In genomic region chr9:33107762-33108161, GRCh38 we compare ENCODE assay signal across 13 cellular contexts. TPM values are rescaled to one million over a fixed set of nuclear protein-coding genes. Genes with fewer than 3 reads are reported as not detected.
DNase-seq lines count a peak whose midpoint lies in the region; ATAC-seq, FAIRE-seq and TF ChIP-seq lines count a peak whose summit lies in the region.
"Had no signal": no experiment of that assay in that cellular context is flagged by ENCODE, and none has a peak within 500 bp of the region (broad histone marks: within the 10 kb centered on the region; RNA-seq: fewer than 3 reads in every experiment).

No MANE protein-coding gene starts in this region.

- H3K9me3 ChIP-seq in SK-N-SH = no peaks in the 10 kb centered on the region
- no peaks in the 10 kb centered on the region for H3K9me3 ChIP-seq in endothelial cell of umbilical vein (replicated peaks; ENCODE audit: control insufficient read depth, insufficient read depth, low read length)
- H3K9me3 ChIP-seq in naive thymus-derived CD4-positive, alpha-beta T cell (ENCODE audit: control insufficient read depth in 2 of 3, low read length in 3 of 3) = no peaks in the 10 kb centered on the region
- H3K9me3 ChIP-seq in OCI-LY7 (ENCODE audit: low read length) = no peaks in the 10 kb centered on the region

- H3K4me3 ChIP-seq in SK-N-SH (ENCODE audit: low read depth in 2 of 2, low read length in 1 of 2) = no peak overlapping the region
- H3K4me3 ChIP-seq in endothelial cell of umbilical vein (replicated peaks in 1 of 3; ENCODE audit: insufficient read depth in 1 of 3, low read depth in 1 of 3, low read length in 3 of 3) = no peak overlapping the region
- no peak overlapping the region for H3K4me3 ChIP-seq in naive thymus-derived CD4-positive, alpha-beta T cell (ENCODE audit: low read length)
- no peak overlapping the region for H3K4me3 ChIP-seq in OCI-LY7 (ENCODE audit: low read depth, low read length, poor library complexity, severe bottlenecking)

- H3K36me3 Mint-ChIP-seq in naive thymus-derived CD4-positive, alpha-beta T cell = peaks cover 0 to 9% (median 5%) of the 10 kb centered on the region in 5 donors
- peaks cover 4% of the 10 kb centered on the region for H3K36me3 Mint-ChIP-seq in type B pancreatic cell

- H3F3A ChIP-seq in SK-N-SH (replicated peaks; ENCODE audit: insufficient read depth) = peaks cover 16% of the 10 kb centered on the region

- H3K27me3 ChIP-seq in SK-N-SH (ENCODE audit: insufficient read depth) = no peaks in the 10 kb centered on the region
- H3K27me3 ChIP-seq in endothelial cell of umbilical vein (ENCODE audit: control insufficient read depth in 2 of 2, insufficient read depth in 2 of 2, low read length in 2 of 2) = no peaks in the 10 kb centered on the region
- no peaks in the 10 kb centered on the region for H3K27me3 ChIP-seq in naive thymus-derived CD4-positive, alpha-beta T cell (ENCODE audit: control insufficient read depth in 2 of 2, insufficient read depth in 2 of 2, low read length in 2 of 2)

- FAIRE-seq in endothelial cell of umbilical vein (lab: Jason Lieb, UNC) = peak; percentile 21

- H3K4me2 ChIP-seq in SK-N-SH (peak overlapping the region; percentile 51; the same call in 1 of the 2 replicates), endothelial cell of umbilical vein (ENCODE audit: insufficient read depth, low read length) (no peak overlapping the region), OCI-LY7 (ENCODE audit: low read length) (no peak overlapping the region)

- no peak for TF ChIP-seq EP300 in SK-N-SH (IDR thresholded peaks at IDR 0.05; ENCODE audit: borderline replicate concordance in 1 of 2, low read depth in 1 of 2, low read length in 1 of 2)

- TF ChIP-seq RAD21 in SK-N-SH (IDR thresholded peaks at IDR 0.05; ENCODE audit: low read length) = no peak

- TF ChIP-seq POLR2A in endothelial cell of umbilical vein (IDR thresholded peaks at IDR 0.05; ENCODE audit: low read depth, low read length) = no peak

- H3K9me3 Mint-ChIP-seq in naive thymus-derived CD4-positive, alpha-beta T cell = no peaks in the 10 kb centered on the region
- H3K9me3 Mint-ChIP-seq in type B pancreatic cell = no peaks in the 10 kb centered on the region
- H3K9me3 Mint-ChIP-seq: H9; stimulated activated naive CD8-positive, alpha-beta T cell treated with anti-CD3 and anti-CD28 coated beads, Interleukin-15, amount 100 ng/mL, for 72 hours had no signal

- intact Hi-C loops in endothelial cell of umbilical vein (cut with micrococcal nuclease) = loop anchor here (1.0 kb wide), 3 partner anchors 25 to 60 kb away; partner anchors contain the start of gene B4GALT1
- intact Hi-C loops in naive thymus-derived CD4-positive, alpha-beta T cell (cut with micrococcal nuclease) = loop anchor here in 1 of 2 donors (5.0 kb wide), 1 partner anchor 35 kb away; no protein-coding TSS in a partner anchor
- intact Hi-C loops in OCI-LY7 (cut with micrococcal nuclease; ENCODE audit: unreplicated experiment) = no loop called here

- H3K9me2 ChIP-seq in SK-N-SH (no peaks in the 10 kb centered on the region), OCI-LY7 (ENCODE audit: insufficient read depth, low read length) (no peaks in the 10 kb centered on the region)

- H3K27ac Mint-ChIP-seq in naive thymus-derived CD4-positive, alpha-beta T cell = peak overlapping the region in 2 of 9 donors; percentile 18 to 54
- H3K27ac Mint-ChIP-seq in type B pancreatic cell = peak overlapping the region; percentile 85
- H3K27ac Mint-ChIP-seq: stimulated activated naive CD8-positive, alpha-beta T cell treated with anti-CD3 and anti-CD28 coated beads, Interleukin-15, amount 100 ng/mL, for 72 hours had no signal

- BruUV-seq in endothelial cell of umbilical vein (replicated peaks; lab: Mats Ljungman, UMichigan) = no TSS peak
- BruUV-seq in OCI-LY7 (replicated peaks; lab: Mats Ljungman, UMichigan) = no TSS peak

- H4K20me1 ChIP-seq in SK-N-SH (ENCODE audit: insufficient read depth) (no peaks in the 10 kb centered on the region), endothelial cell of umbilical vein (replicated peaks; ENCODE audit: control insufficient read depth, extremely low read depth, insufficient read depth, low read length) (no peaks in the 10 kb centered on the region), OCI-LY7 (ENCODE audit: insufficient read depth, low read length) (no peaks in the 10 kb centered on the region)

- no peaks in the 10 kb centered on the region for H3K27me3 Mint-ChIP-seq in naive thymus-derived CD4-positive, alpha-beta T cell
- no peaks in the 10 kb centered on the region for H3K27me3 Mint-ChIP-seq in type B pancreatic cell
- H3K27me3 Mint-ChIP-seq: stimulated activated naive CD8-positive, alpha-beta T cell treated with anti-CD3 and anti-CD28 coated beads, Interleukin-15, amount 100 ng/mL, for 72 hours had no signal

- 76% methylated on average over 5 of the region's 5 CpGs for WGBS in SK-N-SH (ENCODE audit: low lambda C conversion rate)

- peak overlapping the region; percentile 75 to 84 for H3K27ac ChIP-seq in SK-N-SH (ENCODE audit: low read depth in 2 of 2, low read length in 1 of 2)
- H3K27ac ChIP-seq in endothelial cell of umbilical vein (ENCODE audit: insufficient read depth, low read depth, low read length) = peak overlapping the region; percentile 87
- no peak overlapping the region for H3K27ac ChIP-seq in naive thymus-derived CD4-positive, alpha-beta T cell (ENCODE audit: low read depth, low read length)
- no peak overlapping the region for H3K27ac ChIP-seq in OCI-LY7 (ENCODE audit: low read depth, low read length, poor library complexity, severe bottlenecking)
- H3K27ac ChIP-seq: 22Rv1 had no signal

- peaks cover 17 to 25% of the 10 kb centered on the region in 2 experiments; a peak in 3 of 4 replicates for H3K4me1 ChIP-seq in SK-N-SH (ENCODE audit: control insufficient read depth in 1 of 2, insufficient read depth in 2 of 2, low read depth in 1 of 2, low read length in 1 of 2)
- peaks cover 22% of the 10 kb centered on the region for H3K4me1 ChIP-seq in endothelial cell of umbilical vein (ENCODE audit: control insufficient read depth, extremely low read depth, insufficient read depth, low read length)
- no peaks in the 10 kb centered on the region for H3K4me1 ChIP-seq in naive thymus-derived CD4-positive, alpha-beta T cell (ENCODE audit: control insufficient read depth in 2 of 2, insufficient read depth in 2 of 2, low read length in 2 of 2)
- H3K4me1 ChIP-seq in OCI-LY7 (ENCODE audit: insufficient read depth, low read length, poor library complexity, severe bottlenecking) = peaks cover 16% of the 10 kb centered on the region

- dilution Hi-C loops in endothelial cell of umbilical vein (cut with MboI; ENCODE audit: extremely low pct_ligation_motif_present, low sequenced_read_pairs) = no loop called here

- H3K79me2 ChIP-seq in SK-N-SH (ENCODE audit: insufficient read depth) (no peaks in the 10 kb centered on the region), endothelial cell of umbilical vein (ENCODE audit: control insufficient read depth, insufficient read depth, low read length) (no peaks in the 10 kb centered on the region), OCI-LY7 (ENCODE audit: insufficient read depth, low read depth, low read length) (no peaks in the 10 kb centered on the region)

- ATAC-seq in SK-N-SH treated with all-trans-retinoic acid at 6 μM for 48 hours = no peak
- peak; percentile 10 for ATAC-seq in naive thymus-derived CD4-positive, alpha-beta T cell
- ATAC-seq in HG03095 (IDR thresholded peaks at IDR 0.05; ENCODE audit: unreplicated experiment) = no peak
- ATAC-seq: stimulated activated naive CD8-positive, alpha-beta T cell treated with anti-CD3 and anti-CD28 coated beads, Interleukin-15, amount 100 ng/mL, for 72 hours had no signal

- DNase-seq in SK-N-SH (no peak), endothelial cell of umbilical vein (ENCODE audit: low read depth, low spot score) (no peak), type B pancreatic cell (ENCODE audit: extremely low spot score, unreplicated experiment) (no peak), OCI-LY7 (ENCODE audit: low spot score) (no peak)
- no peak for DNase-seq in naive thymus-derived CD4-positive, alpha-beta T cell
- no peak for DNase-seq in stimulated activated naive CD4-positive, alpha-beta T cell treated with Interleukin-2 at 50 U/mL for 16 hours (lab: John Stamatoyannopoulos, UW)
- DNase-seq: activated naive CD4-positive, alpha-beta T cell treated with Interleukin-2 at 50 U/mL for 16 hours; DMS 273 treated with DMSO at 0.1 percent for 48 hours; stimulated activated naive CD8-positive, alpha-beta T cell treated with anti-CD3 and anti-CD28 coated beads, Interleukin-15, amount 100 ng/mL, for 72 hours had no signal

- H2AFZ ChIP-seq in SK-N-SH (ENCODE audit: low read depth) (no peak overlapping the region), endothelial cell of umbilical vein (ENCODE audit: low read depth, low read length) (peak overlapping the region; percentile 69), OCI-LY7 (ENCODE audit: low read length) (no peak overlapping the region)

- H3K4me3 Mint-ChIP-seq in naive thymus-derived CD4-positive, alpha-beta T cell = no peak overlapping the region
- no peak overlapping the region for H3K4me3 Mint-ChIP-seq in type B pancreatic cell
- H3K4me3 Mint-ChIP-seq: H9; stimulated activated naive CD8-positive, alpha-beta T cell treated with anti-CD3 and anti-CD28 coated beads, Interleukin-15, amount 100 ng/mL, for 72 hours had no signal

- H3K36me3 ChIP-seq in SK-N-SH (replicated peaks in 1 of 2; ENCODE audit: control insufficient read depth in 1 of 2, insufficient read depth in 2 of 2, low read length in 1 of 2) (peaks cover 6 to 11% of the 10 kb centered on the region in 2 experiments), endothelial cell of umbilical vein (ENCODE audit: control insufficient read depth in 2 of 2, extremely low read depth in 1 of 2, insufficient read depth in 2 of 2, low read length in 2 of 2) (peaks cover 0 to 6% of the 10 kb centered on the region in 2 experiments), OCI-LY7 (ENCODE audit: insufficient read depth, low read length) (peaks cover 1% of the 10 kb centered on the region; the same call in 1 of the 2 replicates)
- H3K36me3 ChIP-seq in naive thymus-derived CD4-positive, alpha-beta T cell (ENCODE audit: control insufficient read depth in 2 of 3, insufficient read depth in 3 of 3, low read length in 3 of 3) = peaks cover 0 to 15% (median 0%) of the 10 kb centered on the region in 3 experiments

- POLR2A ChIA-PET in SK-N-SH (lab: Yijun Ruan, JAX) = no interaction called here
- POLR2A ChIA-PET in endothelial cell of umbilical vein (lab: Charles Lee) = no interaction called here
- POLR2A ChIA-PET in naive thymus-derived CD4-positive, alpha-beta T cell (lab: Charles Lee) = no interaction called here
- POLR2A ChIA-PET in OCI-LY7 (lab: Charles Lee) = interaction anchor here (0.6 kb wide), 1 partner anchor 354 kb away, joined by 7 read pairs; no protein-coding TSS in a partner anchor

- CTCF ChIA-PET in SK-N-SH (lab: Yijun Ruan, JAX) = interaction anchor here (2.1 kb wide), 1 partner anchor 119 kb away, joined by 5 read pairs; no protein-coding TSS in a partner anchor
- CTCF ChIA-PET in endothelial cell of umbilical vein (lab: Charles Lee) = no interaction called here
- CTCF ChIA-PET in naive thymus-derived CD4-positive, alpha-beta T cell (lab: Charles Lee) = no interaction called here
- CTCF ChIA-PET in OCI-LY7 (lab: Charles Lee; ENCODE audit: unreplicated experiment) = no interaction called here

- peaks cover 0 to 15% (median 2%) of the 10 kb centered on the region in 7 donors for H3K4me1 Mint-ChIP-seq in naive thymus-derived CD4-positive, alpha-beta T cell
- peaks cover 20% of the 10 kb centered on the region for H3K4me1 Mint-ChIP-seq in type B pancreatic cell (ENCODE audit: unreplicated experiment)

- TF ChIP-seq CTCF in SK-N-SH (IDR thresholded peaks at IDR 0.05) (no peak), endothelial cell of umbilical vein (IDR thresholded peaks at IDR 0.05; ENCODE audit: extremely low read depth in 1 of 2, insufficient read depth in 1 of 2, low read depth in 1 of 2, low read length in 2 of 2) (no peak), type B pancreatic cell (conservative IDR thresholded peaks at IDR 0.05) (no peak), OCI-LY7 (conservative IDR thresholded peaks at IDR 0.05; ENCODE audit: low read length) (no peak)

- no peaks in the 10 kb centered on the region for H3K9me1 ChIP-seq in endothelial cell of umbilical vein (replicated peaks; ENCODE audit: control insufficient read depth, extremely low read depth, insufficient read depth, low read length)

- H3K9ac ChIP-seq in SK-N-SH = peak overlapping the region; percentile 18; the same call in 1 of the 2 replicates
- H3K9ac ChIP-seq in endothelial cell of umbilical vein (replicated peaks; ENCODE audit: extremely low read depth, insufficient read depth, low read length) = peak overlapping the region; percentile 70

RNA-seq across cellular contexts. Expression of gene SMU1, which starts 31.3 kb away (rescaled TPM):
- polyA plus RNA-seq in SK-N-SH (2012; rRNA removed) (9.8 and 12.4 TPM in 2 replicates), endothelial cell of umbilical vein (7.4 and 8.5 TPM in 2 replicates)
- polyA plus RNA-seq in SK-N-SH (2012; cell fraction: cytosol; rRNA removed) = 13.1 and 13.5 TPM in 2 replicates
- polyA plus RNA-seq in SK-N-SH (2012; cell fraction: nucleus; rRNA removed) = 5.4 and 9.7 TPM in 2 replicates
- total RNA-seq in endothelial cell of umbilical vein (21.7 and 22.2 TPM in 2 replicates), type B pancreatic cell (ENCODE audit: low replicate concordance) (21.0 and 25.4 TPM in 2 replicates), OCI-LY7 (2022) (26.7 and 27.9 TPM in 2 replicates)
- polyA plus RNA-seq in endothelial cell of umbilical vein (2011; cell fraction: cytosol; rRNA removed) = 10.6 and 10.9 TPM in 2 replicates
- polyA plus RNA-seq in endothelial cell of umbilical vein (2011; cell fraction: nucleus; rRNA removed) = 8.6 and 9.2 TPM in 2 replicates
- polyA plus RNA-seq in endothelial cell of umbilical vein (2012) = 17.0 and 20.0 TPM in 2 replicates
- polyA minus RNA-seq in endothelial cell of umbilical vein = 18.6 and 19.8 TPM in 2 replicates
- polyA minus RNA-seq in endothelial cell of umbilical vein (2011; cell fraction: cytosol; rRNA and poly(A)+ RNA removed) = 18.7 TPM
- 6.7 and 9.3 TPM in 2 replicates for polyA minus RNA-seq in endothelial cell of umbilical vein (2011; cell fraction: nucleus; rRNA and poly(A)+ RNA removed)
- total RNA-seq in naive thymus-derived CD4-positive, alpha-beta T cell = 10 to 100 TPM; 22.3 to 32.9 (median 25.6) TPM
- polyA plus RNA-seq in naive thymus-derived CD4-positive, alpha-beta T cell = 10 to 100 TPM; 26.4 to 30.0 TPM
- 20.0 and 22.0 TPM in 2 replicates for total RNA-seq in OCI-LY7 (2014; rRNA removed; shearing (Covaris generic))

RNA-seq across cellular contexts. Expression of gene B4GALT1, which starts 59.4 kb away (rescaled TPM):
- polyA plus RNA-seq in SK-N-SH (2012; rRNA removed) = 36.2 and 36.3 TPM in 2 replicates
- polyA plus RNA-seq in SK-N-SH (2012; cell fraction: cytosol; rRNA removed) = 31.2 and 34.8 TPM in 2 replicates
- 16.2 and 21.7 TPM in 2 replicates for polyA plus RNA-seq in SK-N-SH (2012; cell fraction: nucleus; rRNA removed)
- total RNA-seq in endothelial cell of umbilical vein = 65.6 and 66.5 TPM in 2 replicates
- 61.3 and 61.4 TPM in 2 replicates for polyA plus RNA-seq in endothelial cell of umbilical vein
- 38.4 and 38.5 TPM in 2 replicates for polyA plus RNA-seq in endothelial cell of umbilical vein (2011; cell fraction: cytosol; rRNA removed)
- 20.8 and 22.6 TPM in 2 replicates for polyA plus RNA-seq in endothelial cell of umbilical vein (2011; cell fraction: nucleus; rRNA removed)
- 59.6 and 71.4 TPM in 2 replicates for polyA plus RNA-seq in endothelial cell of umbilical vein (2012)
- 80.7 and 81.6 TPM in 2 replicates for polyA minus RNA-seq in endothelial cell of umbilical vein
- 182 TPM for polyA minus RNA-seq in endothelial cell of umbilical vein (2011; cell fraction: cytosol; rRNA and poly(A)+ RNA removed)
- polyA minus RNA-seq in endothelial cell of umbilical vein (2011; cell fraction: nucleus; rRNA and poly(A)+ RNA removed) = 19.3 and 19.9 TPM in 2 replicates
- 10 to 100 TPM; 40.7 to 86.2 (median 45.6) TPM for total RNA-seq in naive thymus-derived CD4-positive, alpha-beta T cell
- polyA plus RNA-seq in naive thymus-derived CD4-positive, alpha-beta T cell = 10 to 100 TPM; 12.9 to 16.4 TPM
- 91.9 and 150 TPM in 2 replicates for total RNA-seq in type B pancreatic cell (ENCODE audit: low replicate concordance)
- 8.1 and 12.8 TPM in 2 replicates for total RNA-seq in OCI-LY7 (2014; rRNA removed; shearing (Covaris generic))
- 38.7 and 43.7 TPM in 2 replicates for total RNA-seq in OCI-LY7 (2022)

Comparison
In these comparisons a context has a peak if more than half of its experiments do, and no peak if none do; other contexts are left out.
1. H3K27ac ChIP-seq: peak in SK-N-SH (2 of 2) and endothelial cell of umbilical vein (single experiment); none in naive thymus-derived CD4-positive, alpha-beta T cell (single experiment) and OCI-LY7 (single experiment).